Comparison of ENCODE assay signal across 1 cellular context in genomic region chr12:122981036-122981471, GRCh38.
TF ChIP-seq lines count a peak whose summit lies in the region.

No MANE protein-coding gene starts in this region.

TF ChIP-seq in HepG2, 621 proteins besides CTCF, POLR2A, EP300 and RAD21 (continued from another document):
- TF ChIP-seq, protein P1, sequence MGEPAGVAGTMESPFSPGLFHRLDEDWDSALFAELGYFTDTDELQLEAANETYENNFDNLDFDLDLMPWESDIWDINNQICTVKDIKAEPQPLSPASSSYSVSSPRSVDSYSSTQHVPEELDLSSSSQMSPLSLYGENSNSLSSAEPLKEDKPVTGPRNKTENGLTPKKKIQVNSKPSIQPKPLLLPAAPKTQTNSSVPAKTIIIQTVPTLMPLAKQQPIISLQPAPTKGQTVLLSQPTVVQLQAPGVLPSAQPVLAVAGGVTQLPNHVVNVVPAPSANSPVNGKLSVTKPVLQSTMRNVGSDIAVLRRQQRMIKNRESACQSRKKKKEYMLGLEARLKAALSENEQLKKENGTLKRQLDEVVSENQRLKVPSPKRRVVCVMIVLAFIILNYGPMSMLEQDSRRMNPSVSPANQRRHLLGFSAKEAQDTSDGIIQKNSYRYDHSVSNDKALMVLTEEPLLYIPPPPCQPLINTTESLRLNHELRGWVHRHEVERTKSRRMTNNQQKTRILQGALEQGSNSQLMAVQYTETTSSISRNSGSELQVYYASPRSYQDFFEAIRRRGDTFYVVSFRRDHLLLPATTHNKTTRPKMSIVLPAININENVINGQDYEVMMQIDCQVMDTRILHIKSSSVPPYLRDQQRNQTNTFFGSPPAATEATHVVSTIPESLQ (CRISPR knock-in tag; conservative IDR thresholded peaks at IDR 0.05), result no peak
- TF ChIP-seq AGO2 (optimal IDR thresholded peaks at IDR 0.05; ENCODE audit: low read depth, low read length), result peak; percentile 14
- TF ChIP-seq ZNF30 (CRISPR knock-in tag; IDR thresholded peaks at IDR 0.05), result 0 out of 2 replicates have a peak, but pooled peaks have one; percentile 52
- TF ChIP-seq SNRNP70 (IDR thresholded peaks at IDR 0.05; ENCODE audit: low read depth, low read length), result no peak
- 0 out of 2 replicates have a peak, but pooled peaks have one; percentile 27 for TF ChIP-seq ZNF317 (CRISPR knock-in tag; IDR thresholded peaks at IDR 0.05)
- TF ChIP-seq PAF1 (CRISPR knock-in tag; IDR thresholded peaks at IDR 0.05), result no peak
- TF ChIP-seq ZFY (CRISPR knock-in tag; IDR thresholded peaks at IDR 0.05), result peak; percentile 35; the same call in 1 of the 2 replicates
- no peak for TF ChIP-seq HMG20B (CRISPR knock-in tag; conservative IDR thresholded peaks at IDR 0.05)
- TF ChIP-seq, protein P2, sequence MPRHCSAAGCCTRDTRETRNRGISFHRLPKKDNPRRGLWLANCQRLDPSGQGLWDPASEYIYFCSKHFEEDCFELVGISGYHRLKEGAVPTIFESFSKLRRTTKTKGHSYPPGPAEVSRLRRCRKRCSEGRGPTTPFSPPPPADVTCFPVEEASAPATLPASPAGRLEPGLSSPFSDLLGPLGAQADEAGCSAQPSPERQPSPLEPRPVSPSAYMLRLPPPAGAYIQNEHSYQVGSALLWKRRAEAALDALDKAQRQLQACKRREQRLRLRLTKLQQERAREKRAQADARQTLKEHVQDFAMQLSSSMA (CRISPR knock-in tag; IDR thresholded peaks at IDR 0.05), result 0 out of 2 replicates have a peak, but pooled peaks have one; percentile 13
- TF ChIP-seq TERF1 (CRISPR knock-in tag; IDR thresholded peaks at IDR 0.05), result peak; percentile 10; the same call in 1 of the 2 replicates
- TF ChIP-seq ZNF780A (CRISPR knock-in tag; IDR thresholded peaks at IDR 0.05), result no peak
- 0 out of 2 replicates have a peak, but pooled peaks have one; percentile 18 for TF ChIP-seq THAP9 (CRISPR knock-in tag; IDR thresholded peaks at IDR 0.05; ENCODE audit: borderline replicate concordance)
- 0 out of 2 replicates have a peak, but pooled peaks have one; percentile 27 for TF ChIP-seq MAFG (CRISPR knock-in tag; IDR thresholded peaks at IDR 0.05)
- 0 out of 2 replicates have a peak, but pooled peaks have one; percentile 33 for TF ChIP-seq ZNF615 (CRISPR knock-in tag; IDR thresholded peaks at IDR 0.05; ENCODE audit: borderline replicate concordance)
- TF ChIP-seq ZNF430 (CRISPR knock-in tag; IDR thresholded peaks at IDR 0.05), result 0 out of 2 replicates have a peak, but pooled peaks have one; percentile 2
